Comparison of ENCODE assay signal across 8 cellular contexts in the genomic region with DNA sequence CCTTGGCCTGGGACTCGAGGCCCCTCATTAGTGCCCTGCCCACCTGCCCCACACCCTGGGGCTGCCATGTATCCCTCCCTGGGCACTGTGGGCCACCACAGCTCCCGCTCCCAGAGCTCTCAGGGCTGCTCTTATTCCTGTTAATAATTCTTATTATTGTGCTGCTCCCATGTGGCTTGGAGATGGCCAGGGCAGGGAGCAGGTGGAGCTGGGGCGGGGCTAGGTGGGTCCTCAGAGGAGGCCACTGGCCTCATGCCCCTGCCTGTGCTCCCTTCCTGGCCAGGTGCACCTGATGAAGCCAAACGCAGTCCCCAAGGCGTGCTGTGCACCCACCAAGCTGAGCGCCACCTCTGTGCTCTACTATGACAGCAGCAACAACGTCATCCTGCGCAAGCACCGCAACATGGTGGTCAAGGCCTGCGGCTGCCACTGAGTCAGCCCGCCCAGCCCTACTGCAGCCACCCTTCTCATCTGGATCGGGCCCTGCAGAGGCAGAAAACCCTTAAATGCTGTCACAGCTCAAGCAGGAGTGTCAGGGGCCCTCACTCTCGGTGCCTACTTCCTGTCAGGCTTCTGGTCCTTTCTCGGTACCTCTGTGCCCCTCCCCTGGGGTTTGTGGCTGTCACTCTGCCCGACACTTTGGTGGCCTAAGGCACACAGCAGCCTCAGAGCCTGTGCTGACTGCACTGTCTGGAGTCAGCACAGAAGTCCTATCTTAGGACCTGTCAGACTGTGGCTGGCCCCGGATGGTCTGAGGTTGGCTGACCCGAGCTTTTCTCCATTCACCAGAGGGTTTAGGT. TPM values are rescaled to one million over a fixed set of nuclear protein-coding genes. Genes with fewer than 3 reads are reported as not detected.
DNase-seq lines count a peak whose midpoint lies in the region; ATAC-seq, FAIRE-seq and TF ChIP-seq lines count a peak whose summit lies in the region.

No MANE protein-coding gene starts in this region.

- H2AFZ ChIP-seq in GM12878 (ENCODE audit: control insufficient read depth, low read depth, low read length) = peak overlapping the region; percentile 40; the same call in 1 of the 2 replicates

- H3K27ac ChIP-seq in GM12878 (ENCODE audit: control insufficient read depth, insufficient read depth) = peak overlapping the region; percentile 42
- H3K27ac ChIP-seq in left lung = no peak overlapping the region
- H3K27ac ChIP-seq in tibial nerve = no peak overlapping the region

- TF ChIP-seq POLR2A in GM12878 (IDR thresholded peaks at IDR 0.05; ENCODE audit: low read depth, low read length) (0 out of 2 replicates have a peak, but pooled peaks have one; percentile 24), tibial nerve (IDR thresholded peaks at IDR 0.05) (no peak)

- no peak for TF ChIP-seq RAD21 in GM12878 (IDR thresholded peaks at IDR 0.05; ENCODE audit: insufficient read depth, low read depth, low read length)

- H3K9ac ChIP-seq in GM12878 (ENCODE audit: control insufficient read depth, insufficient read depth, low read length) = no peak overlapping the region

- in situ Hi-C loops in GM12878 (cut with MboI) = no loop called here

- TF ChIP-seq EP300 in GM12878 (IDR thresholded peaks at IDR 0.05; ENCODE audit: borderline replicate concordance in 1 of 2, control insufficient read depth in 1 of 2, low read depth in 2 of 2, low read length in 2 of 2) (peak in 1 of 2 experiments; percentile 64; a peak in 1 of 4 replicates), tibial nerve (IDR thresholded peaks at IDR 0.05) (no peak)

- H3K9me3 ChIP-seq in GM12878 (replicated peaks; ENCODE audit: control insufficient read depth, insufficient read depth, low read length) (no peaks in the 10 kb centered on the region), left lung (no peaks in the 10 kb centered on the region), tibial nerve (no peaks in the 10 kb centered on the region)

- peak overlapping the region; percentile 73 for H3K4me2 ChIP-seq in GM12878 (ENCODE audit: control insufficient read depth, insufficient read depth)

- CTCF ChIA-PET in GM12878 (lab: Yijun Ruan, JAX) = interaction anchor here (0.6 to 1.2 kb wide), 5 partner anchors 13 to 429 kb away, joined by 3 to 9 read pairs (median 3); no protein-coding TSS in a partner anchor

- no peaks in the 10 kb centered on the region for H3K79me2 ChIP-seq in GM12878 (ENCODE audit: control insufficient read depth, insufficient read depth, low read length)

- SMC1A ChIA-PET in GM12878 (lab: Charles Lee; ENCODE audit: uncharacterized antibody, unreplicated experiment) = interaction anchor here (0.7 to 1.2 kb wide), 5 partner anchors 13 to 334 kb away, joined by 3 to 6 read pairs (median 3); no protein-coding TSS in a partner anchor

- RAD21 ChIA-PET in GM12878 (lab: Charles Lee; ENCODE audit: unreplicated experiment) = interaction anchor here (1.2 to 1.5 kb wide), 3 partner anchors 13 to 81 kb away, joined by 3 to 4 read pairs (median 4); no protein-coding TSS in a partner anchor

- ATAC-seq in GM19455 (IDR thresholded peaks at IDR 0.05; ENCODE audit: unreplicated experiment) (peak; percentile 88), HG03442 (IDR thresholded peaks at IDR 0.05; ENCODE audit: unreplicated experiment) (peak; percentile 81), GM12878 (peak; percentile 99), left lung (no peak)

- H3K36me3 ChIP-seq in GM06990 (ENCODE audit: control insufficient read depth, insufficient read depth, low read length) (peaks cover 10% of the 10 kb centered on the region), GM12878 (ENCODE audit: control insufficient read depth in 2 of 2, insufficient read depth in 2 of 2, low read length in 1 of 2) (peaks cover 0 to 7% of the 10 kb centered on the region in 2 experiments; a peak in 2 of 4 replicates), left lung (peaks cover 0 to 35% of the 10 kb centered on the region in 2 donors), tibial nerve (peaks cover 0 to 70% (median 5%) of the 10 kb centered on the region in 3 donors)

- POLR2A ChIA-PET in GM12878 (lab: Charles Lee) = no interaction called here

- DNase-seq in GM06990 (ENCODE audit: extremely low read depth, insufficient read length) (peak; percentile 62), GM12878 (ENCODE audit: low read depth, low spot score) (peak; percentile 84), left lung (no peak), tibial nerve (ENCODE audit: low spot score in 2 of 2) (no peak), SK-N-DZ (ENCODE audit: low spot score) (no peak)
- no peak for DNase-seq in stimulated activated naive CD4-positive, alpha-beta T cell treated with Interleukin-2 at 50 U/mL for 16 hours (lab: John Stamatoyannopoulos, UW)

- no TSS peak for BruUV-seq in GM12878 (replicated peaks; lab: Mats Ljungman, UMichigan)

- WGBS in GM12878 (ENCODE audit: insufficient coverage, insufficient replicate concordance, low lambda C conversion rate, missing lambda C conversion rate) = 18% methylated on average over 17 of the region's 17 CpGs
- WGBS in tibial nerve, 2 donors = 87 to 88% methylated on average over 12 to 14 of the region's 17 CpGs

- FAIRE-seq in GM12878 (lab: Jason Lieb, UNC) = peak; percentile 31

- TF ChIP-seq CTCF in GM06990 (IDR thresholded peaks at IDR 0.05; ENCODE audit: insufficient read depth, low read length, poor library complexity, severe bottlenecking) = no peak
- no peak for TF ChIP-seq CTCF in GM12878 (IDR thresholded peaks at IDR 0.05 in 2 of 3, conservative IDR thresholded peaks at IDR 0.05 in 1 of 3; ENCODE audit: control insufficient read depth in 2 of 3, extremely low read depth in 1 of 3, insufficient read depth in 1 of 3, low read depth in 3 of 3, low read length in 3 of 3)
- TF ChIP-seq CTCF in left lung (IDR thresholded peaks at IDR 0.05) = no peak
- no peak for TF ChIP-seq CTCF in tibial nerve (IDR thresholded peaks at IDR 0.05)

- H4K20me1 ChIP-seq in GM12878 (ENCODE audit: control insufficient read depth, insufficient read depth) = no peaks in the 10 kb centered on the region

- no peaks in the 10 kb centered on the region for H3K27me3 ChIP-seq in GM06990 (replicated peaks; ENCODE audit: control insufficient read depth, insufficient read depth, low read length)
- no peaks in the 10 kb centered on the region for H3K27me3 ChIP-seq in GM12878 (replicated peaks in 1 of 2; ENCODE audit: control insufficient read depth in 2 of 2, insufficient read depth in 2 of 2, low read length in 1 of 2)
- no peaks in the 10 kb centered on the region for H3K27me3 ChIP-seq in left lung
- no peaks in the 10 kb centered on the region for H3K27me3 ChIP-seq in tibial nerve

- H3K4me3 ChIP-seq in GM06990 (replicated peaks; ENCODE audit: low read depth, low read length) (no peak overlapping the region), GM12878 (no peak overlapping the region), left lung (no peak overlapping the region), tibial nerve (no peak overlapping the region)

- H3K4me1 ChIP-seq in GM12878 (ENCODE audit: control insufficient read depth, insufficient read depth, low read length) = peaks cover 22% of the 10 kb centered on the region
- no peaks in the 10 kb centered on the region for H3K4me1 ChIP-seq in left lung
- H3K4me1 ChIP-seq in tibial nerve = no peaks in the 10 kb centered on the region

- intact Hi-C loops in GM12878 (cut with micrococcal nuclease; ENCODE audit: unreplicated experiment) = no loop called here
- intact Hi-C loops in left lung (cut with DNase I) = no loop called here

TF ChIP-seq in GM12878, 131 proteins besides CTCF, POLR2A, EP300 and RAD21 (continues in another document):
- no peak for TF ChIP-seq SUPT20H (IDR thresholded peaks at IDR 0.05; ENCODE audit: borderline replicate concordance, control insufficient read depth, low read depth, low read length)

RNA-seq across cellular contexts. Expression of a gene that starts 34.1 kb away (rescaled TPM):
- not detected in 2 replicates for total RNA-seq in GM12878 (2013; cell fraction: nucleolus; rRNA removed)
- 0.22 TPM in 1 of 2 replicates, not detected in the other for total RNA-seq in GM12878 (2014; rRNA removed)
- total RNA-seq in GM12878 (2014; rRNA removed; fragmentation: Illumina TruSeq; extraction: Trizol) = not detected in 2 replicates
- total RNA-seq in GM12878 (2021) = not detected in 2 replicates
- polyA plus RNA-seq in GM12878 (2011; ENCODE audit: low read depth) = not detected
- polyA plus RNA-seq in GM12878 (2011; rRNA removed) = not detected in 2 replicates
- not detected in 2 replicates for polyA plus RNA-seq in GM12878 (2011; cell fraction: cytosol; rRNA removed)
- not detected in 2 replicates for polyA plus RNA-seq in GM12878 (2011; cell fraction: nucleus; rRNA removed)
- 0.19 and 0.27 TPM in 2 replicates for polyA plus RNA-seq in GM12878 (2012)
- polyA plus RNA-seq in GM12878 (2014; fragmentation: Illumina TruSeq; extraction: Trizol) = not detected in 2 replicates
- polyA plus RNA-seq in GM12878 (2014; fragmentation: Nextera tagmentation; extraction: Ambion mirVana) = not detected
- polyA plus RNA-seq in GM12878 (2014; rRNA removed) = 0.06 TPM in 1 of 2 replicates, not detected in the other
- not detected for polyA plus RNA-seq in GM12878 (2016; fragmentation: Nextera tagmentation; extraction: Ambion mirVana)
- not detected in 2 replicates for polyA minus RNA-seq in GM12878 (2011; rRNA and poly(A)+ RNA removed)
- polyA minus RNA-seq in GM12878 (2011; cell fraction: cytosol; rRNA and poly(A)+ RNA removed) = not detected in 2 replicates
- polyA minus RNA-seq in GM12878 (2011; cell fraction: nucleus; rRNA and poly(A)+ RNA removed) = not detected in 2 replicates
- total RNA-seq in left lung = under 1 TPM; 0.73 to 0.82 TPM
- 1 to 10 TPM; 2.7 to 9.6 (median 7.0) TPM for total RNA-seq in tibial nerve
- 0.19 and 0.65 TPM in 2 replicates for polyA plus RNA-seq in SK-N-DZ (2014; cell fraction: cytosol; rRNA removed)
- polyA plus RNA-seq in SK-N-DZ (2014; cell fraction: nucleus; rRNA removed) = 0.10 and 0.21 TPM in 2 replicates

RNA-seq across cellular contexts. Expression of a gene that starts 51.0 kb away (rescaled TPM):
- total RNA-seq in GM12878 (2013; cell fraction: nucleolus; rRNA removed) = 284 and 295 TPM in 2 replicates
- 149 and 153 TPM in 2 replicates for total RNA-seq in GM12878 (2014; rRNA removed)
- total RNA-seq in GM12878 (2014; rRNA removed; fragmentation: Illumina TruSeq; extraction: Trizol) = 117 and 120 TPM in 2 replicates
- total RNA-seq in GM12878 (2021) = 323 and 347 TPM in 2 replicates
- polyA plus RNA-seq in GM12878 (2011; ENCODE audit: low read depth) = 365 TPM
- polyA plus RNA-seq in GM12878 (2011; rRNA removed) = 123 and 126 TPM in 2 replicates
- polyA plus RNA-seq in GM12878 (2011; cell fraction: cytosol; rRNA removed) = 134 and 144 TPM in 2 replicates
- 275 and 341 TPM in 2 replicates for polyA plus RNA-seq in GM12878 (2011; cell fraction: nucleus; rRNA removed)
- polyA plus RNA-seq in GM12878 (2012) = 346 and 447 TPM in 2 replicates
- polyA plus RNA-seq in GM12878 (2014; fragmentation: Illumina TruSeq; extraction: Trizol) = 229 and 320 TPM in 2 replicates
- 10 to 100 TPM; 61.4 to 98.9 TPM for polyA plus RNA-seq in GM12878 (2014; fragmentation: Nextera tagmentation; extraction: Ambion mirVana)
- 157 and 163 TPM in 2 replicates for polyA plus RNA-seq in GM12878 (2014; rRNA removed)
- polyA plus RNA-seq in GM12878 (2016; fragmentation: Nextera tagmentation; extraction: Ambion mirVana) = 10 to 100 TPM; 76.1 to 92.6 TPM
- 122 and 211 TPM in 2 replicates for polyA minus RNA-seq in GM12878 (2011; rRNA and poly(A)+ RNA removed)
- polyA minus RNA-seq in GM12878 (2011; cell fraction: cytosol; rRNA and poly(A)+ RNA removed) = 126 and 132 TPM in 2 replicates
- 54.6 and 101 TPM in 2 replicates for polyA minus RNA-seq in GM12878 (2011; cell fraction: nucleus; rRNA and poly(A)+ RNA removed)
- 100 to 1,000 TPM; 226 to 232 TPM for total RNA-seq in left lung
- total RNA-seq in tibial nerve = 100 to 1,000 TPM; 121 to 178 (median 135) TPM
- polyA plus RNA-seq in SK-N-DZ (2014; cell fraction: cytosol; rRNA removed) = 77.2 and 94.8 TPM in 2 replicates
- polyA plus RNA-seq in SK-N-DZ (2014; cell fraction: nucleus; rRNA removed) = 230 and 407 TPM in 2 replicates

Comparison
In these comparisons a context has a peak if more than half of its experiments do, and no peak if none do; other contexts are left out.
1. DNase-seq: peak in GM06990 (single experiment) and GM12878 (single experiment); none in left lung (0 of 2), stimulated activated naive CD4-positive, alpha-beta T cell treated with Interleukin-2 at 50 U/mL for 16 hours (single experiment), tibial nerve (0 of 2) and SK-N-DZ (single experiment).